In the genomic region with DNA sequence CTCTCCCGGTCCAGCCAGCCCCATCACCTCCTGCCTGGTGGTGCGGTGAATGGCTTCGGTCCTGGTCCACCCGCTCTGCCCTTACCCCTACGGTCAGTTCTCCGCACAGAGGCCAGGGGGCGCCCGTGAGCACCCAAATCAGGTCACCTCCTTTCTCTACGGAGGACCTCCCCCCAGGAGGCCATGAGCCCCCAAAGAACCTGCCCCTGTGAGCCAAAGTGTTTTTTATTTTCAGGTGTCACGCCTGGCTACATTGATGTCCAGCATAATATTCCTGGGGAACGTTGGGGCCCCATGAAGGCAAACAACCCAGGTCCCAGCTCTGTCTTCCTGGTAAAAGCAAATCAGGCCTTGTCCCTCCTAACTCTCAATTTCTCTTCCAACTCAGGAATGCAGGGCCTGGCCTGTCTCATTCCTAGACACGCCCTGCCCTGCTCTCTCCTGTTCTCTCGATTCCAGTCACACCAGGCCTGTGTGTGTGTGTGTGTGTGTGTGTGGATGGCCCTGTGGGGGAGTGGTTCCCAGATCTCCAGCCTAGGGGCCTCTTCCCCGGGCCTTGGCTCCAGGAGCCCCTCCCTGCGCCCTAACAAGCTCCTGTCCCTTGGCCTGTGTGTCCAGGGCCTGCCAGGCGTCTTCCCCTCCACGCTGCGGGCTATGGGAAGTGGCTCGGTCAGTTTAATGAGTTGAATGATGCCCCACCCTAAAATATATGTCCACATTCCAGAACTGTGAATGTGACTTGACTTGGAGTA, we compare ENCODE assay signal across 1 cellular context.
TF ChIP-seq lines count a peak whose summit lies in the region.

No MANE protein-coding gene starts in this region.

TF ChIP-seq in HepG2, 621 proteins besides CTCF, POLR2A, EP300 and RAD21 (continued from another document and continues in another):
- TF ChIP-seq, protein P1, sequence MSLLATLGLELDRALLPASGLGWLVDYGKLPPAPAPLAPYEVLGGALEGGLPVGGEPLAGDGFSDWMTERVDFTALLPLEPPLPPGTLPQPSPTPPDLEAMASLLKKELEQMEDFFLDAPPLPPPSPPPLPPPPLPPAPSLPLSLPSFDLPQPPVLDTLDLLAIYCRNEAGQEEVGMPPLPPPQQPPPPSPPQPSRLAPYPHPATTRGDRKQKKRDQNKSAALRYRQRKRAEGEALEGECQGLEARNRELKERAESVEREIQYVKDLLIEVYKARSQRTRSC (CRISPR knock-in tag; IDR thresholded peaks at IDR 0.05; ENCODE audit: low read depth) = no peak
- no peak for TF ChIP-seq NR2F6 (IDR thresholded peaks at IDR 0.05)
- peak; percentile 28; the same call in 1 of the 2 replicates for TF ChIP-seq NR2F6 (CRISPR knock-in tag; IDR thresholded peaks at IDR 0.05)
- TF ChIP-seq ZNF501 (CRISPR knock-in tag; IDR thresholded peaks at IDR 0.05) = peak; percentile 49; the same call in 1 of the 2 replicates
- no peak for TF ChIP-seq ZNF709 (CRISPR knock-in tag; IDR thresholded peaks at IDR 0.05)
- TF ChIP-seq SRSF4 (IDR thresholded peaks at IDR 0.05; ENCODE audit: low read depth, low read length, poor library complexity, severe bottlenecking) = no peak
- no peak for TF ChIP-seq SALL2 (CRISPR knock-in tag; IDR thresholded peaks at IDR 0.05)
- TF ChIP-seq ZNF547 (CRISPR knock-in tag; IDR thresholded peaks at IDR 0.05) = no peak
- TF ChIP-seq ELF3 (CRISPR knock-in tag; IDR thresholded peaks at IDR 0.05) = no peak
- no peak for TF ChIP-seq ZNF777 (CRISPR knock-in tag; IDR thresholded peaks at IDR 0.05)
- no peak for TF ChIP-seq ZNF256 (CRISPR knock-in tag; conservative IDR thresholded peaks at IDR 0.05)
- TF ChIP-seq, protein P2, sequence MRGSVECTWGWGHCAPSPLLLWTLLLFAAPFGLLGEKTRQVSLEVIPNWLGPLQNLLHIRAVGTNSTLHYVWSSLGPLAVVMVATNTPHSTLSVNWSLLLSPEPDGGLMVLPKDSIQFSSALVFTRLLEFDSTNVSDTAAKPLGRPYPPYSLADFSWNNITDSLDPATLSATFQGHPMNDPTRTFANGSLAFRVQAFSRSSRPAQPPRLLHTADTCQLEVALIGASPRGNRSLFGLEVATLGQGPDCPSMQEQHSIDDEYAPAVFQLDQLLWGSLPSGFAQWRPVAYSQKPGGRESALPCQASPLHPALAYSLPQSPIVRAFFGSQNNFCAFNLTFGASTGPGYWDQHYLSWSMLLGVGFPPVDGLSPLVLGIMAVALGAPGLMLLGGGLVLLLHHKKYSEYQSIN (CRISPR knock-in tag; IDR thresholded peaks at IDR 0.05; ENCODE audit: borderline replicate concordance) = no peak
- TF ChIP-seq SMAD9 (CRISPR knock-in tag; IDR thresholded peaks at IDR 0.05) = no peak
- TF ChIP-seq, protein P3, sequence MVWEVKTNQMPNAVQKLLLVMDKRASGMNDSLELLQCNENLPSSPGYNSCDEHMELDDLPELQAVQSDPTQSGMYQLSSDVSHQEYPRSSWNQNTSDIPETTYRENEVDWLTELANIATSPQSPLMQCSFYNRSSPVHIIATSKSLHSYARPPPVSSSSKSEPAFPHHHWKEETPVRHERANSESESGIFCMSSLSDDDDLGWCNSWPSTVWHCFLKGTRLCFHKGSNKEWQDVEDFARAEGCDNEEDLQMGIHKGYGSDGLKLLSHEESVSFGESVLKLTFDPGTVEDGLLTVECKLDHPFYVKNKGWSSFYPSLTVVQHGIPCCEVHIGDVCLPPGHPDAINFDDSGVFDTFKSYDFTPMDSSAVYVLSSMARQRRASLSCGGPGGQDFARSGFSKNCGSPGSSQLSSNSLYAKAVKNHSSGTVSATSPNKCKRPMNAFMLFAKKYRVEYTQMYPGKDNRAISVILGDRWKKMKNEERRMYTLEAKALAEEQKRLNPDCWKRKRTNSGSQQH (CRISPR knock-in tag; IDR thresholded peaks at IDR 0.05; ENCODE audit: low read depth) = no peak
- TF ChIP-seq ZBTB20 (CRISPR knock-in tag; IDR thresholded peaks at IDR 0.05; ENCODE audit: borderline replicate concordance, low read depth) = 0 out of 2 replicates have a peak, but pooled peaks have one; percentile 8
- no peak for TF ChIP-seq TOE1 (CRISPR knock-in tag; IDR thresholded peaks at IDR 0.05)
- TF ChIP-seq SOX6 (IDR thresholded peaks at IDR 0.05) = no peak
- peak; percentile 17; the same call in 1 of the 2 replicates for TF ChIP-seq SOX6 (CRISPR knock-in tag; IDR thresholded peaks at IDR 0.05)
- TF ChIP-seq KLF12 (CRISPR knock-in tag; IDR thresholded peaks at IDR 0.05; ENCODE audit: borderline replicate concordance) = no peak
- no peak for TF ChIP-seq NFAT5 (CRISPR knock-in tag; IDR thresholded peaks at IDR 0.05)
- no peak for TF ChIP-seq ZNF33A (CRISPR knock-in tag; IDR thresholded peaks at IDR 0.05; ENCODE audit: borderline replicate concordance)
- TF ChIP-seq ZBTB8A (CRISPR knock-in tag; IDR thresholded peaks at IDR 0.05; ENCODE audit: borderline replicate concordance, low read depth) = no peak
- TF ChIP-seq EHMT2 (IDR thresholded peaks at IDR 0.05; ENCODE audit: borderline replicate concordance, low read depth, low read length) = no peak
- TF ChIP-seq CEBPG (CRISPR knock-in tag; IDR thresholded peaks at IDR 0.05) = no peak
- TF ChIP-seq HIC2 (CRISPR knock-in tag; IDR thresholded peaks at IDR 0.05; ENCODE audit: low read depth) = no peak
- TF ChIP-seq ZNF879 (CRISPR knock-in tag; IDR thresholded peaks at IDR 0.05) = no peak
- no peak for TF ChIP-seq ZNF800 (CRISPR knock-in tag; IDR thresholded peaks at IDR 0.05)
- TF ChIP-seq MTF1 (CRISPR knock-in tag; IDR thresholded peaks at IDR 0.05) = no peak
- TF ChIP-seq, protein P4, sequence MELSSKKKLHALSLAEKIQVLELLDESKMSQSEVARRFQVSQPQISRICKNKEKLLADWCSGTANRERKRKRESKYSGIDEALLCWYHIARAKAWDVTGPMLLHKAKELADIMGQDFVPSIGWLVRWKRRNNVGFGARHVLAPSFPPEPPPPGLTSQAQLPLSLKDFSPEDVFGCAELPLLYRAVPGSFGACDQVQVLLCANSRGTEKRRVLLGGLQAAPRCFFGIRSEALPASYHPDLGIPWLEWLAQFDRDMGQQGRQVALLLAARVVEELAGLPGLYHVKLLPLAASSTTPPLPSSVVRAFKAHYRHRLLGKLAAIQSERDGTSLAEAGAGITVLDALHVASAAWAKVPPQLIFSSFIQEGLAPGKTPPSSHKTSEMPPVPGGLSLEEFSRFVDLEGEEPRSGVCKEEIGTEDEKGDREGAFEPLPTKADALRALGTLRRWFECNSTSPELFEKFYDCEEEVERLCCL (CRISPR knock-in tag; IDR thresholded peaks at IDR 0.05; ENCODE audit: borderline replicate concordance) = no peak
- TF ChIP-seq SMAD3 (CRISPR knock-in tag; IDR thresholded peaks at IDR 0.05) = no peak
- TF ChIP-seq ZNF747 (CRISPR knock-in tag; IDR thresholded peaks at IDR 0.05; ENCODE audit: borderline replicate concordance) = no peak
- peak; percentile 49 for TF ChIP-seq STAG1 (CRISPR knock-in tag; IDR thresholded peaks at IDR 0.05)
- no peak for TF ChIP-seq ZNF260 (CRISPR knock-in tag; IDR thresholded peaks at IDR 0.05; ENCODE audit: borderline replicate concordance, low read depth)
- TF ChIP-seq, protein P5, sequence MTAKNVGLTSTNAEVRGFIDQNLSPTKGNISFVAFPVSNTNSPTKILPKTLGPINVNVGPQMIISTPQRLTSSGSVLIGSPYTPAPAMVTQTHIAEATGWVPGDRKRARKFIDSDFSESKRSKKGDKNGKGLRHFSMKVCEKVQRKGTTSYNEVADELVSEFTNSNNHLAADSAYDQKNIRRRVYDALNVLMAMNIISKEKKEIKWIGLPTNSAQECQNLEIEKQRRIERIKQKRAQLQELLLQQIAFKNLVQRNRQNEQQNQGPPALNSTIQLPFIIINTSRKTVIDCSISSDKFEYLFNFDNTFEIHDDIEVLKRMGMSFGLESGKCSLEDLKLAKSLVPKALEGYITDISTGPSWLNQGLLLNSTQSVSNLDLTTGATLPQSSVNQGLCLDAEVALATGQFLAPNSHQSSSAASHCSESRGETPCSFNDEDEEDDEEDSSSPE (CRISPR knock-in tag; IDR thresholded peaks at IDR 0.05) = no peak
- no peak for TF ChIP-seq ZNF784 (CRISPR knock-in tag; IDR thresholded peaks at IDR 0.05; ENCODE audit: borderline replicate concordance)
- no peak for TF ChIP-seq MEIS2 (CRISPR knock-in tag; IDR thresholded peaks at IDR 0.05)
- TF ChIP-seq ZNF446 (CRISPR knock-in tag; IDR thresholded peaks at IDR 0.05) = no peak
- no peak for TF ChIP-seq MAFG (CRISPR knock-in tag; IDR thresholded peaks at IDR 0.05)
- TF ChIP-seq HHEX (CRISPR knock-in tag; IDR thresholded peaks at IDR 0.05) = no peak
- no peak for TF ChIP-seq ZNF225 (CRISPR knock-in tag; IDR thresholded peaks at IDR 0.05)
- no peak for TF ChIP-seq ZNF878 (CRISPR knock-in tag; IDR thresholded peaks at IDR 0.05)
- TF ChIP-seq, protein P6, sequence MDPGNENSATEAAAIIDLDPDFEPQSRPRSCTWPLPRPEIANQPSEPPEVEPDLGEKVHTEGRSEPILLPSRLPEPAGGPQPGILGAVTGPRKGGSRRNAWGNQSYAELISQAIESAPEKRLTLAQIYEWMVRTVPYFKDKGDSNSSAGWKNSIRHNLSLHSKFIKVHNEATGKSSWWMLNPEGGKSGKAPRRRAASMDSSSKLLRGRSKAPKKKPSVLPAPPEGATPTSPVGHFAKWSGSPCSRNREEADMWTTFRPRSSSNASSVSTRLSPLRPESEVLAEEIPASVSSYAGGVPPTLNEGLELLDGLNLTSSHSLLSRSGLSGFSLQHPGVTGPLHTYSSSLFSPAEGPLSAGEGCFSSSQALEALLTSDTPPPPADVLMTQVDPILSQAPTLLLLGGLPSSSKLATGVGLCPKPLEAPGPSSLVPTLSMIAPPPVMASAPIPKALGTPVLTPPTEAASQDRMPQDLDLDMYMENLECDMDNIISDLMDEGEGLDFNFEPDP (CRISPR knock-in tag; conservative IDR thresholded peaks at IDR 0.05) = no peak
